ENCODE assay signal across 10 cellular contexts in genomic region chr4:183602444-183603102, GRCh38.
DNase-seq lines count a peak whose midpoint lies in the region; ATAC-seq and TF ChIP-seq lines count a peak whose summit lies in the region.
"Had no signal": no experiment of that assay in that cellular context is flagged by ENCODE, and none has a peak within 500 bp of the region (broad histone marks: within the 10 kb centered on the region; RNA-seq: fewer than 3 reads in every experiment).

No MANE protein-coding gene starts in this region.

- DNase-seq in NCI-H1436 (lab: John Stamatoyannopoulos, UW) (peak; percentile 11), NCI-H1436 treated with DMSO at 0.1 percent for 48 hours (lab: John Stamatoyannopoulos, UW) (no peak), OCI-M1 (lab: John Stamatoyannopoulos, UW) (peak; percentile 43), fibroblast of mammary gland (ENCODE audit: low read depth) (peak; percentile 49), retinal pigment epithelial cell (ENCODE audit: low read depth) (no peak)
- DNase-seq: activated gamma-delta T cell treated with Interleukin-2 at 50 U/mL for 16 hours had no signal

- peak; percentile 43 for TF ChIP-seq CTCF in fibroblast of mammary gland (conservative IDR thresholded peaks at IDR 0.05; ENCODE audit: control insufficient read depth, insufficient read depth, low read depth, low read length)
- TF ChIP-seq CTCF in retinal pigment epithelial cell (conservative IDR thresholded peaks at IDR 0.05; ENCODE audit: low read depth, low read length): peak; percentile 50

- ATAC-seq in HG02798 (IDR thresholded peaks at IDR 0.05; ENCODE audit: poor library complexity, unreplicated experiment): no peak
- ATAC-seq in HG03159 (IDR thresholded peaks at IDR 0.05; ENCODE audit: unreplicated experiment): no peak
- ATAC-seq in HG03432 (IDR thresholded peaks at IDR 0.05; ENCODE audit: unreplicated experiment): no peak

- H3K4me3 ChIP-seq in fibroblast of mammary gland (ENCODE audit: control insufficient read depth, low read depth, low read length) (no peak overlapping the region), retinal pigment epithelial cell (ENCODE audit: low read length) (no peak overlapping the region)
- H3K4me3 ChIP-seq: BLaER1 treated with 17β-estradiol and CSF1 and Interleukin-3, amounts not matched to agents 10 nM and 100 nM had no signal

Comparison
In these comparisons a context has a peak if more than half of its experiments do, and no peak if none do; other contexts are left out.
1. DNase-seq: peak in NCI-H1436 (single experiment), OCI-M1 (single experiment) and fibroblast of mammary gland (single experiment); none in NCI-H1436 treated with DMSO at 0.1 percent for 48 hours (single experiment) and retinal pigment epithelial cell (single experiment).